1 cellular context compared by ENCODE assay signal in genomic region chr2:158189526-158189925, GRCh38.
TF ChIP-seq lines count a peak whose summit lies in the region.

No MANE protein-coding gene starts in this region.

TF ChIP-seq in HepG2, 621 proteins besides CTCF, POLR2A, EP300 and RAD21 (continued from another document and continues in another):
- TF ChIP-seq ZNF546 (CRISPR knock-in tag; conservative IDR thresholded peaks at IDR 0.05) (no peak), REXO4 (CRISPR knock-in tag; IDR thresholded peaks at IDR 0.05; ENCODE audit: borderline replicate concordance) (no peak), ZNF253 (CRISPR knock-in tag; IDR thresholded peaks at IDR 0.05; ENCODE audit: borderline replicate concordance) (no peak), NAIF1 (CRISPR knock-in tag; IDR thresholded peaks at IDR 0.05; ENCODE audit: borderline replicate concordance) (no peak), PATZ1 (CRISPR knock-in tag; IDR thresholded peaks at IDR 0.05) (no peak; the same call in 1 of the 2 replicates), ZNF207 (IDR thresholded peaks at IDR 0.05; ENCODE audit: borderline replicate concordance) (no peak), FOXP4 (CRISPR knock-in tag; IDR thresholded peaks at IDR 0.05) (peak; percentile 98), ZGPAT (CRISPR knock-in tag; IDR thresholded peaks at IDR 0.05) (peak; percentile 94), ZBTB21 (CRISPR knock-in tag; IDR thresholded peaks at IDR 0.05) (no peak), ELF1 (CRISPR knock-in tag; IDR thresholded peaks at IDR 0.05) (peak; percentile 80), MIXL1 (CRISPR knock-in tag; IDR thresholded peaks at IDR 0.05) (peak; percentile 96), IRF1 (CRISPR knock-in tag; IDR thresholded peaks at IDR 0.05; ENCODE audit: low read depth) (peak; percentile 13; the same call in 1 of the 2 replicates), PREB (CRISPR knock-in tag; IDR thresholded peaks at IDR 0.05) (no peak), ZFP62 (CRISPR knock-in tag; IDR thresholded peaks at IDR 0.05) (no peak), MXD4 (CRISPR knock-in tag; IDR thresholded peaks at IDR 0.05) (no peak), ZNF737 (CRISPR knock-in tag; IDR thresholded peaks at IDR 0.05; ENCODE audit: borderline replicate concordance) (no peak), FOXC1 (CRISPR knock-in tag; IDR thresholded peaks at IDR 0.05; ENCODE audit: borderline replicate concordance) (no peak), ZNF646 (CRISPR knock-in tag; IDR thresholded peaks at IDR 0.05) (no peak), MBNL3 (CRISPR knock-in tag; conservative IDR thresholded peaks at IDR 0.05) (no peak), NFE2 (CRISPR knock-in tag; IDR thresholded peaks at IDR 0.05) (no peak), U2AF2 (IDR thresholded peaks at IDR 0.05; ENCODE audit: low read depth, low read length) (no peak), GMEB1 (CRISPR knock-in tag; IDR thresholded peaks at IDR 0.05; ENCODE audit: borderline replicate concordance) (no peak; the same call in 1 of the 2 replicates), ZNF543 (CRISPR knock-in tag; IDR thresholded peaks at IDR 0.05) (no peak), XBP1 (CRISPR knock-in tag; IDR thresholded peaks at IDR 0.05) (no peak), GFI1 (CRISPR knock-in tag; IDR thresholded peaks at IDR 0.05; ENCODE audit: borderline replicate concordance) (peak; percentile 86), HNF4A (CRISPR knock-in tag; IDR thresholded peaks at IDR 0.05) (peak; percentile 78), ELK4 (CRISPR knock-in tag; IDR thresholded peaks at IDR 0.05; ENCODE audit: borderline replicate concordance) (no peak), ZNF274 (CRISPR knock-in tag; IDR thresholded peaks at IDR 0.05) (no peak), ARID2 (CRISPR knock-in tag; IDR thresholded peaks at IDR 0.05; ENCODE audit: borderline replicate concordance) (no peak), GZF1 (CRISPR knock-in tag; IDR thresholded peaks at IDR 0.05) (no peak), CSRNP1 (CRISPR knock-in tag; IDR thresholded peaks at IDR 0.05) (no peak), ZUFSP (CRISPR knock-in tag; IDR thresholded peaks at IDR 0.05; ENCODE audit: borderline replicate concordance) (no peak), POGK (CRISPR knock-in tag; conservative IDR thresholded peaks at IDR 0.05) (no peak; the same call in 1 of the 2 replicates), ZBTB3 (CRISPR knock-in tag; IDR thresholded peaks at IDR 0.05; ENCODE audit: borderline replicate concordance, low read depth) (no peak; the same call in 1 of the 2 replicates), ZNF20 (CRISPR knock-in tag; IDR thresholded peaks at IDR 0.05) (no peak), PTBP1 (IDR thresholded peaks at IDR 0.05; ENCODE audit: low read depth, low read length, poor library complexity, severe bottlenecking) (no peak)
